8 cellular contexts compared by ENCODE assay signal in genomic region chrX:154458116-154458953, GRCh38. TPM values are rescaled to one million over a fixed set of nuclear protein-coding genes. Genes with fewer than 3 reads are reported as not detected.
DNase-seq lines count a peak whose midpoint lies in the region; ATAC-seq and TF ChIP-seq lines count a peak whose summit lies in the region.

PLXNA3 (plus strand) TSS chrX:154458281; CDS start chrX:154460184, 1,903 bp downstream.

- WGBS in lower leg skin, 2 donors, result 0 to 43% methylated on average over 2 to 31 of the region's 88 CpGs

- peaks cover 5% of the 10 kb centered on the region; the same call in 1 of the 2 replicates for H3K36me3 ChIP-seq in BE2C

- peak; percentile 66 for ATAC-seq in GM19372 (IDR thresholded peaks at IDR 0.05; ENCODE audit: low read depth, unreplicated experiment)

- DNase-seq in BE2C (peak; percentile 55), HT-29 (ENCODE audit: low spot score) (peak; percentile 36), coronary artery (ENCODE audit: low spot score) (no peak), lower leg skin (ENCODE audit: low spot score in 2 of 2) (no peak), NCI-H1694 (lab: John Stamatoyannopoulos, UW) (no peak)
- DNase-seq in activated CD4-positive, CD25-positive, alpha-beta regulatory T cell treated with anti-CD3 and anti-CD28 coated beads, Interleukin-2, amount 50 U/mL, for 72 hours, result peak; percentile 70
- DNase-seq in stimulated activated CD4-positive, alpha-beta T cell treated with anti-CD3 and anti-CD28 coated beads, TNF-alpha, amount 100 ng/mL, for 24 hours (ENCODE audit: low read depth in 3 of 3), result peak in 2 of 3 experiments; percentile 33 to 50

- H3K9me3 ChIP-seq in BE2C, result no peaks in the 10 kb centered on the region

- no peak for TF ChIP-seq POLR2A in lower leg skin (IDR thresholded peaks at IDR 0.05)

- peak within 1 kb of the TSS; percentile 13 to 86 for H3K27ac ChIP-seq in coronary artery

- intact Hi-C loops in lower leg skin (cut with DNase I; ENCODE audit: low total_unique reads), result no loop called here

- TF ChIP-seq CTCF in BE2C (IDR thresholded peaks at IDR 0.05; ENCODE audit: low read depth, low read length) (no peak), coronary artery (IDR thresholded peaks at IDR 0.05) (no peak), lower leg skin (IDR thresholded peaks at IDR 0.05) (no peak)

- peaks cover 9% of the 10 kb centered on the region for H3K4me1 ChIP-seq in BE2C

- H3K4me3 ChIP-seq in BE2C (ENCODE audit: low read depth, low read length), result peak within 1 kb of the TSS; percentile 65
- H3K4me3 ChIP-seq in coronary artery, result peak within 1 kb of the TSS; percentile 81
- peak within 1 kb of the TSS; percentile 30 for H3K4me3 ChIP-seq in lower leg skin (ENCODE audit: low read depth, poor library complexity, severe bottlenecking)

- no peaks in the 10 kb centered on the region for H3K27me3 ChIP-seq in BE2C

RNA-seq across cellular contexts. Expression of gene PLXNA3, which starts in this region (rescaled TPM):
- 124 TPM for polyA plus RNA-seq in BE2C (2012; ENCODE audit: insufficient read depth, insufficient read length, low read depth)
- 33.6 and 40.8 TPM in 2 replicates for total RNA-seq in HT-29 (2014; rRNA removed; shearing (Covaris generic))
- 10 to 100 TPM; 10.2 to 30.2 (median 13.5) TPM for total RNA-seq in lower leg skin

Comparison
In these comparisons a context has a peak if more than half of its experiments do, and no peak if none do; other contexts are left out.
1. DNase-seq: peak in BE2C (single experiment), HT-29 (single experiment), activated CD4-positive, CD25-positive, alpha-beta regulatory T cell treated with anti-CD3 and anti-CD28 coated beads, Interleukin-2, amount 50 U/mL, for 72 hours (single experiment) and stimulated activated CD4-positive, alpha-beta T cell treated with anti-CD3 and anti-CD28 coated beads, TNF-alpha, amount 100 ng/mL, for 24 hours (2 of 3); none in coronary artery (single experiment), lower leg skin (0 of 2) and NCI-H1694 (single experiment).
2. H3K4me3 ChIP-seq: peak in every context shown above with its lines; median percentile 81 in coronary artery; 65 in BE2C; 30 in lower leg skin.